In the genomic region with DNA sequence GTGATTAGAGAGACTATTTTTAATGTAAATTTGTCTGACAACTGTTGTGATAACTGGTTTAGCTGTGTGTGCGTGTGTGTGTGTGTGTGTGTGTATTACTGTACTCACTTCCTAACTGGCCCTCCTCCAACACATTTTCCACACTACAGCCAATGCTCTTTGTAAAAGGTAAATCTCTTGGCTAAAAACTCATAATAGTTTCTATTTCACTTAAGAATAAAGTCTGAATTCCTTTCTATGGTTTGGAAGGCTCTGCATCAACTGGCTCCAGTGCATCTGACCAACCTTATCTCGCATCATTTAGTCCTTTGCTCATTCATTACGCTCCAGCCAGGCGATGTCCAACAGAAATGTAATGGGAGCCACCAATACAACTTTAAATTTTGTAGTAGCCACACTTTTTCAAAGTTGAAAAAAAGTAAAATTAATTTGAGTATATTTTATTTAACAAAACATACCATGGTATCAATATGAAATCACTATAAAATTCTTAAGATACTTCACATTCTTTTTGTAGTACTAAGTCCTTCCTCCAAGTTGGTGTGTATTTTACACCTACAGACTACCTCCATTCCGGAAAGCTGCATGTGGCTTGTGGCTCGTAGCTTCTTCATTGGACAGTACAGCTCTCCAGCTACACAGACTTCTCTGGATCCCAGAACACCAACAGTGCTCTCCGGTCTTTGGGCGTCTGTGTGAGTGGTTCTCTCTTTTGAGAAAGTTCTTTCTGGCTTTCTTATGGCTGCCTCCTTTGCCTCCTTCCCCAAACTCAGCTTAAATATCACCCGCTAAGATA, we compare ENCODE assay signal across 12 cellular contexts.
DNase-seq lines count a peak whose midpoint lies in the region; ATAC-seq, FAIRE-seq and TF ChIP-seq lines count a peak whose summit lies in the region.
"Had no signal": no experiment of that assay in that cellular context is flagged by ENCODE, and none has a peak within 500 bp of the region (broad histone marks: within the 10 kb centered on the region; RNA-seq: fewer than 3 reads in every experiment).

No MANE protein-coding gene starts in this region.

- H3K23me2 ChIP-seq in H9 (ENCODE audit: insufficient read length, low read depth, low read length, poor library complexity, severe bottlenecking) = no peaks in the 10 kb centered on the region

- H3K4ac ChIP-seq in H9 (ENCODE audit: low read depth, low read length) = no peak overlapping the region

- H3K4me1 ChIP-seq in A549 (peaks cover 80% of the 10 kb centered on the region), H9 (ENCODE audit: insufficient read depth, low read length) (no peaks in the 10 kb centered on the region; the same call in 1 of the 2 replicates), stomach (peaks cover 0 to 34% (median 8%) of the 10 kb centered on the region in 4 donors)

- FAIRE-seq in A549 (lab: Jason Lieb, UNC) = no peak

- H3K36me3 Mint-ChIP-seq in H9 (ENCODE audit: insufficient read depth in 1 of 3, low read depth in 3 of 3) = no peaks in the 10 kb centered on the region

- H3K56ac ChIP-seq in H9 (ENCODE audit: insufficient read length, low read depth, low read length) = no peak overlapping the region

- no peaks in the 10 kb centered on the region for H3K27me3 ChIP-seq in H9 (ENCODE audit: insufficient read depth, low read length)
- H3K27me3 ChIP-seq in stomach = no peaks in the 10 kb centered on the region

- H3K14ac ChIP-seq in H9 (ENCODE audit: insufficient read depth, low read length) = no peak overlapping the region

- no peaks in the 10 kb centered on the region for H3K79me2 ChIP-seq in H9 (ENCODE audit: insufficient read depth, low read length)

- POLR2A ChIA-PET in A549 (lab: Yijun Ruan, JAX) = no interaction called here

- H3K23ac ChIP-seq in H9 (ENCODE audit: insufficient read length, low read depth, low read length) = no peak overlapping the region

- 78% methylated on average over 9 of the region's 9 CpGs for WGBS in A549 (ENCODE audit: missing lambda C conversion rate)
- no CpG with 5 or more reads among the region's 9 CpGs for WGBS in H9 (ENCODE audit: extremely low coverage, insufficient read length, low lambda C conversion rate)
- 84 to 89% (median 86%) methylated on average over 9 of the region's 9 CpGs for WGBS in stomach, 5 donors

- no peak overlapping the region for H2BK5ac ChIP-seq in H9 (ENCODE audit: insufficient read length, low read length)

- H3K36me3 ChIP-seq in stomach = peaks cover 0 to 6% (median 1%) of the 10 kb centered on the region in 4 donors

- TF ChIP-seq EP300 in A549 (IDR thresholded peaks at IDR 0.05) = no peak
- no peak for TF ChIP-seq EP300 in stomach (IDR thresholded peaks at IDR 0.05)

- H3K27ac ChIP-seq in A549 (peak overlapping the region in 1 of 2 experiments; percentile 61; a peak in 2 of 6 replicates), H9 (ENCODE audit: insufficient read length, low read depth, low read length) (no peak overlapping the region), stomach (no peak overlapping the region)
- H3K27ac ChIP-seq: HL-60 had no signal

- no peak overlapping the region for H2BK20ac ChIP-seq in H9 (ENCODE audit: low read depth, low read length, poor library complexity, severe bottlenecking)

- no peaks in the 10 kb centered on the region for H3K9me3 ChIP-seq in A549
- H3K9me3 ChIP-seq in H9 (ENCODE audit: control insufficient read depth, low read depth, low read length) = no peaks in the 10 kb centered on the region
- no peaks in the 10 kb centered on the region for H3K9me3 ChIP-seq in stomach

- TF ChIP-seq RAD21 in A549 (conservative IDR thresholded peaks at IDR 0.05 in 1 of 2, IDR thresholded peaks at IDR 0.05 in 1 of 2) = no peak

- CTCF ChIA-PET in A549 (lab: Yijun Ruan, JAX) = interaction anchor here (1.5 kb wide), 1 partner anchor 487 kb away, joined by 4 read pairs; no protein-coding TSS in a partner anchor

- no peak overlapping the region for H2AFZ ChIP-seq in H9 (ENCODE audit: low read length)

- H4K91ac ChIP-seq in H9 (ENCODE audit: insufficient read length, low read depth, low read length) = no peak overlapping the region

- no peak overlapping the region for H3K4me3 ChIP-seq in A549
- no peak overlapping the region for H3K4me3 ChIP-seq in astrocyte of the spinal cord (ENCODE audit: low read depth, low read length)
- H3K4me3 ChIP-seq in stomach = no peak overlapping the region

- peak in 1 of 2 experiments; percentile 69; a peak in 4 of 6 replicates for ATAC-seq in A549

- H3K9me3 Mint-ChIP-seq in H9 = no peaks in the 10 kb centered on the region

- peak overlapping the region; percentile 75 for H2AK5ac ChIP-seq in H9 (ENCODE audit: insufficient read length, low read length)

- H2BK12ac ChIP-seq in H9 (ENCODE audit: insufficient read length, low read depth, low read length) = no peak overlapping the region

- H4K8ac ChIP-seq in H9 (replicated peaks; ENCODE audit: insufficient read length, low read depth, low read length) = no peak overlapping the region

- H3K9ac ChIP-seq in H9 (ENCODE audit: extremely low read depth, insufficient read length, low read length) = no peak overlapping the region

- no peak overlapping the region for H2BK15ac ChIP-seq in H9 (ENCODE audit: low read depth, low read length)

- intact Hi-C loops in stomach (cut with DNase I; ENCODE audit: low total_unique reads) = no loop called here

- in situ Hi-C loops in astrocyte of the spinal cord (cut with HindIII; ENCODE audit: low sequenced_read_pairs) = no loop called here

- no peak overlapping the region for H3T11ph ChIP-seq in H9 (ENCODE audit: low read length)

- peak overlapping the region in 2 of 3 experiments; percentile 1 to 47; a peak in 4 of 7 replicates for H3K27ac Mint-ChIP-seq in H9

- H3K4me3 Mint-ChIP-seq in H9 = no peak overlapping the region

- DNase-seq in A549 (ENCODE audit: low read depth in 1 of 2, low spot score in 1 of 2) (peak in 1 of 2 experiments; percentile 14), H9 (no peak), astrocyte of the spinal cord (ENCODE audit: low read depth, low spot score) (peak; percentile 57), kidney tubule cell (ENCODE audit: low spot score) (peak; percentile 64), stomach (no peak), NCI-H1092 treated with DMSO at 0.1 percent for 48 hours (lab: John Stamatoyannopoulos, UW) (no peak), RKO (ENCODE audit: low spot score) (no peak)
- no peak for DNase-seq in activated effector memory CD4-positive, alpha-beta T cell treated with anti-CD3 and anti-CD28 coated beads, Interleukin-2, amount 50 U/mL, for 16 hours
- DNase-seq: anterior cingulate cortex, MV-4-11, NCI-H526 had no signal

- H3K27me3 Mint-ChIP-seq in H9 (ENCODE audit: low read depth) = peaks cover 5% of the 10 kb centered on the region; the same call in 1 of the 2 replicates

- H3K79me1 ChIP-seq in H9 (ENCODE audit: insufficient read depth, low read depth, low read length, poor library complexity, severe bottlenecking) = no peaks in the 10 kb centered on the region

- TF ChIP-seq POLR2A in A549 (IDR thresholded peaks at IDR 0.05; ENCODE audit: low read length) = no peak
- TF ChIP-seq POLR2A in stomach (IDR thresholded peaks at IDR 0.05) = no peak

- H3K4me2 ChIP-seq in A549 (peak overlapping the region; percentile 52), H9 (ENCODE audit: insufficient read depth, insufficient read length, low read length) (no peak overlapping the region)

- peaks cover 5 to 9% of the 10 kb centered on the region in 2 experiments for H3K4me1 Mint-ChIP-seq in H9

- no peak overlapping the region for H4K5ac ChIP-seq in H9 (ENCODE audit: insufficient read length, low read depth, low read length)

- no peaks in the 10 kb centered on the region for H4K20me1 ChIP-seq in H9 (ENCODE audit: control insufficient read depth, insufficient read depth, insufficient read length)

- no peak overlapping the region for H2BK120ac ChIP-seq in H9 (ENCODE audit: low read depth, low read length, poor library complexity, severe bottlenecking)

- TF ChIP-seq CTCF in A549 (IDR thresholded peaks at IDR 0.05) = no peak
- TF ChIP-seq CTCF in H9 (conservative IDR thresholded peaks at IDR 0.05) = no peak
- TF ChIP-seq CTCF in astrocyte of the spinal cord (IDR thresholded peaks at IDR 0.05; ENCODE audit: low read depth, low read length) = no peak
- TF ChIP-seq CTCF in stomach (IDR thresholded peaks at IDR 0.05) = no peak

- no peak overlapping the region for H3K18ac ChIP-seq in H9 (ENCODE audit: insufficient read length, low read depth, low read length)

TF ChIP-seq in A549, 52 proteins besides CTCF, POLR2A, EP300 and RAD21:
- TF ChIP-seq FOSL2 (IDR thresholded peaks at IDR 0.05) (no peak), FOSL2 (CRISPR knock-in tag; IDR thresholded peaks at IDR 0.05) (no peak), RNF2 (IDR thresholded peaks at IDR 0.05; ENCODE audit: borderline replicate concordance, low read depth) (no peak), SREBF2 (IDR thresholded peaks at IDR 0.05) (no peak), ZSCAN20 (CRISPR knock-in tag; IDR thresholded peaks at IDR 0.05) (no peak), JUNB (IDR thresholded peaks at IDR 0.05) (no peak), FOSB (CRISPR knock-in tag; IDR thresholded peaks at IDR 0.05) (no peak), HOXB5 (CRISPR knock-in tag; IDR thresholded peaks at IDR 0.05) (no peak), EHMT2 (IDR thresholded peaks at IDR 0.05; ENCODE audit: low read depth) (no peak), KDM5A (IDR thresholded peaks at IDR 0.05) (no peak), KDM1A (IDR thresholded peaks at IDR 0.05; ENCODE audit: low read depth) (no peak), SMC3 (IDR thresholded peaks at IDR 0.05) (no peak), NR3C1 (IDR thresholded peaks at IDR 0.05) (no peak), PHF8 (IDR thresholded peaks at IDR 0.05; ENCODE audit: borderline replicate concordance, low read depth) (no peak), TFCP2L1 (CRISPR knock-in tag; IDR thresholded peaks at IDR 0.05) (no peak), MYC (IDR thresholded peaks at IDR 0.05; ENCODE audit: borderline replicate concordance, low read length) (no peak)
- TF ChIP-seq, protein P1, sequence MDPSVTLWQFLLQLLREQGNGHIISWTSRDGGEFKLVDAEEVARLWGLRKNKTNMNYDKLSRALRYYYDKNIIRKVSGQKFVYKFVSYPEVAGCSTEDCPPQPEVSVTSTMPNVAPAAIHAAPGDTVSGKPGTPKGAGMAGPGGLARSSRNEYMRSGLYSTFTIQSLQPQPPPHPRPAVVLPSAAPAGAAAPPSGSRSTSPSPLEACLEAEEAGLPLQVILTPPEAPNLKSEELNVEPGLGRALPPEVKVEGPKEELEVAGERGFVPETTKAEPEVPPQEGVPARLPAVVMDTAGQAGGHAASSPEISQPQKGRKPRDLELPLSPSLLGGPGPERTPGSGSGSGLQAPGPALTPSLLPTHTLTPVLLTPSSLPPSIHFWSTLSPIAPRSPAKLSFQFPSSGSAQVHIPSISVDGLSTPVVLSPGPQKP (IDR thresholded peaks at IDR 0.05; ENCODE audit: low read depth, low read length) = no peak

Comparison
In these comparisons a context has a peak if more than half of its experiments do, and no peak if none do; other contexts are left out.
1. DNase-seq: peak in astrocyte of the spinal cord (single experiment) and kidney tubule cell (single experiment); none in H9 (single experiment), activated effector memory CD4-positive, alpha-beta T cell treated with anti-CD3 and anti-CD28 coated beads, Interleukin-2, amount 50 U/mL, for 16 hours (single experiment), stomach (single experiment), NCI-H1092 treated with DMSO at 0.1 percent for 48 hours (single experiment) and RKO (single experiment).